ENCODE assay signal across 1 cellular context in genomic region chr6:24646771-24647170, GRCh38.
TF ChIP-seq lines count a peak whose summit lies in the region.

No MANE protein-coding gene starts in this region.

TF ChIP-seq in HCT116, 20 proteins besides CTCF, POLR2A, EP300 and RAD21:
- TF ChIP-seq EGR1 (IDR thresholded peaks at IDR 0.05; ENCODE audit: low read depth) (no peak), ELF1 (IDR thresholded peaks at IDR 0.05; ENCODE audit: borderline replicate concordance, low read depth) (no peak), SRF (IDR thresholded peaks at IDR 0.05; ENCODE audit: low read depth) (no peak), ZFX (IDR thresholded peaks at IDR 0.05) (no peak), ZNF274 (IDR thresholded peaks at IDR 0.05; ENCODE audit: low read depth, low read length) (no peak), REST (IDR thresholded peaks at IDR 0.05; ENCODE audit: low read depth) (no peak), SIN3A (IDR thresholded peaks at IDR 0.05; ENCODE audit: low read depth) (no peak), ATF3 (IDR thresholded peaks at IDR 0.05) (no peak), CBX3 (IDR thresholded peaks at IDR 0.05; ENCODE audit: low read depth) (no peak), POLR2AphosphoS5 (IDR thresholded peaks at IDR 0.05; ENCODE audit: low read depth, low read length) (no peak), JUND (IDR thresholded peaks at IDR 0.05) (no peak), EZH2phosphoT487 (IDR thresholded peaks at IDR 0.05; ENCODE audit: borderline replicate concordance) (no peak), CEBPB (IDR thresholded peaks at IDR 0.05; ENCODE audit: low read depth) (no peak)
- TF ChIP-seq, protein P1, sequence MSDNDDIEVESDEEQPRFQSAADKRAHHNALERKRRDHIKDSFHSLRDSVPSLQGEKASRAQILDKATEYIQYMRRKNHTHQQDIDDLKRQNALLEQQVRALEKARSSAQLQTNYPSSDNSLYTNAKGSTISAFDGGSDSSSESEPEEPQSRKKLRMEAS (IDR thresholded peaks at IDR 0.05) = no peak
- TF ChIP-seq, protein P2, sequence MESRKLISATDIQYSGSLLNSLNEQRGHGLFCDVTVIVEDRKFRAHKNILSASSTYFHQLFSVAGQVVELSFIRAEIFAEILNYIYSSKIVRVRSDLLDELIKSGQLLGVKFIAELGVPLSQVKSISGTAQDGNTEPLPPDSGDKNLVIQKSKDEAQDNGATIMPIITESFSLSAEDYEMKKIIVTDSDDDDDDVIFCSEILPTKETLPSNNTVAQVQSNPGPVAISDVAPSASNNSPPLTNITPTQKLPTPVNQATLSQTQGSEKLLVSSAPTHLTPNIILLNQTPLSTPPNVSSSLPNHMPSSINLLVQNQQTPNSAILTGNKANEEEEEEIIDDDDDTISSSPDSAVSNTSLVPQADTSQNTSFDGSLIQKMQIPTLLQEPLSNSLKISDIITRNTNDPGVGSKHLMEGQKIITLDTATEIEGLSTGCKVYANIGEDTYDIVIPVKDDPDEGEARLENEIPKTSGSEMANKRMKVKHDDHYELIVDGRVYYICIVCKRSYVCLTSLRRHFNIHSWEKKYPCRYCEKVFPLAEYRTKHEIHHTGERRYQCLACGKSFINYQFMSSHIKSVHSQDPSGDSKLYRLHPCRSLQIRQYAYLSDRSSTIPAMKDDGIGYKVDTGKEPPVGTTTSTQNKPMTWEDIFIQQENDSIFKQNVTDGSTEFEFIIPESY (IDR thresholded peaks at IDR 0.05; ENCODE audit: extremely low read depth, insufficient replicate concordance, low read length) = no peak
TF ChIP-seq in HCT116: peak in this region for 0.
